In the genomic region with DNA sequence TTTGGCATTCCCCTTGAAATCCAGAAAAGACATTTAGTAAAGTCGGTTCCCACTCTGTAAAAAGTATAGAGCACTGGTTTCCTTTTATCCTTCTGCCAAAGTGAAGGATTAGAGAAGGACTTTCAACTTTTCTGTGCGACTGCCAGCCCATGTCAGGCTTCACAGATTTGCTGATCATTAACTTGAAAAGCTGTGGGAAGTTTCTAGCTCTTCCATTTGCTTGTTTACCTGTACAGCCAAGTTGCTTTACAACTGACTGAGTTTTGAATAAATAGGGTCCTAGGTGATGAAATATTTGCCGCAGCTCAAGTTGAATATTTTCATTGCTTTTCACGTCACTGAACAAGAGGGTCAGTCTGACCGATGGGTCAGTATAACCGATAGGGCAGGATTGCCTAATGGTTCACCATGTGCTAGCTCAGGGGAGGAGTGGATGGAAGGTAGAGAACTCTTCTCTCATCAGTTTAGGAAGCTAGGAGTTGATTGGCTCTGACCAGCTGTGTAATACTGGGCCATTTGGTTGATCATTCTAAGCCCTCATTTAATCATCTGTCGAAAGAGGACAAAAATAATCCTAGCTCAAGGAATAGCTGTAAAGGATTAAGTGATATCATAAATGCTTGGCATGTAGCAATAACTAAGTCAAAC, we compare ENCODE assay signal across 1 cellular context.
A peak's percentile ranks its signal among the peaks of the same experiment; 100 is the strongest.
TF ChIP-seq lines count a peak whose summit lies in the region.

No MANE protein-coding gene starts in this region.

TF ChIP-seq in HepG2, 621 proteins besides CTCF, POLR2A, EP300 and RAD21 (continued from another document and continues in another):
- TF ChIP-seq, protein P1, sequence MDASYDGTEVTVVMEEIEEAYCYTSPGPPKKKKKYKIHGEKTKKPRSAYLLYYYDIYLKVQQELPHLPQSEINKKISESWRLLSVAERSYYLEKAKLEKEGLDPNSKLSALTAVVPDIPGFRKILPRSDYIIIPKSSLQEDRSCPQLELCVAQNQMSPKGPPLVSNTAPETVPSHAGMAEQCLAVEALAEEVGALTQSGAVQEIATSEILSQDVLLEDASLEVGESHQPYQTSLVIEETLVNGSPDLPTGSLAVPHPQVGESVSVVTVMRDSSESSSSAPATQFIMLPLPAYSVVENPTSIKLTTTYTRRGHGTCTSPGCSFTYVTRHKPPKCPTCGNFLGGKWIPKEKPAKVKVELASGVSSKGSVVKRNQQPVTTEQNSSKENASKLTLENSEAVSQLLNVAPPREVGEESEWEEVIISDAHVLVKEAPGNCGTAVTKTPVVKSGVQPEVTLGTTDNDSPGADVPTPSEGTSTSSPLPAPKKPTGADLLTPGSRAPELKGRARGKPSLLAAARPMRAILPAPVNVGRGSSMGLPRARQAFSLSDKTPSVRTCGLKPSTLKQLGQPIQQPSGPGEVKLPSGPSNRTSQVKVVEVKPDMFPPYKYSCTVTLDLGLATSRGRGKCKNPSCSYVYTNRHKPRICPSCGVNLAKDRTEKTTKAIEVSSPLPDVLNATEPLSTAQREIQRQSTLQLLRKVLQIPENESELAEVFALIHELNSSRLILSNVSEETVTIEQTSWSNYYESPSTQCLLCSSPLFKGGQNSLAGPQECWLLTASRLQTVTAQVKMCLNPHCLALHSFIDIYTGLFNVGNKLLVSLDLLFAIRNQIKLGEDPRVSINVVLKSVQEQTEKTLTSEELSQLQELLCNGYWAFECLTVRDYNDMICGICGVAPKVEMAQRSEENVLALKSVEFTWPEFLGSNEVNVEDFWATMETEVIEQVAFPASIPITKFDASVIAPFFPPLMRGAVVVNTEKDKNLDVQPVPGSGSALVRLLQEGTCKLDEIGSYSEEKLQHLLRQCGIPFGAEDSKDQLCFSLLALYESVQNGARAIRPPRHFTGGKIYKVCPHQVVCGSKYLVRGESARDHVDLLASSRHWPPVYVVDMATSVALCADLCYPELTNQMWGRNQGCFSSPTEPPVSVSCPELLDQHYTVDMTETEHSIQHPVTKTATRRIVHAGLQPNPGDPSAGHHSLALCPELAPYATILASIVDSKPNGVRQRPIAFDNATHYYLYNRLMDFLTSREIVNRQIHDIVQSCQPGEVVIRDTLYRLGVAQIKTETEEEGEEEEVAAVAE (CRISPR knock-in tag; IDR thresholded peaks at IDR 0.05; ENCODE audit: borderline replicate concordance) = peak; percentile 75
- no peak for TF ChIP-seq ZNF850 (CRISPR knock-in tag; conservative IDR thresholded peaks at IDR 0.05)
- TF ChIP-seq HDAC1 (CRISPR knock-in tag; IDR thresholded peaks at IDR 0.05) = peak; percentile 89
- TF ChIP-seq STAG1 (CRISPR knock-in tag; IDR thresholded peaks at IDR 0.05) = peak; percentile 12; the same call in 1 of the 2 replicates
- TF ChIP-seq MYNN (CRISPR knock-in tag; IDR thresholded peaks at IDR 0.05; ENCODE audit: low read depth) = no peak
- TF ChIP-seq, protein P2, sequence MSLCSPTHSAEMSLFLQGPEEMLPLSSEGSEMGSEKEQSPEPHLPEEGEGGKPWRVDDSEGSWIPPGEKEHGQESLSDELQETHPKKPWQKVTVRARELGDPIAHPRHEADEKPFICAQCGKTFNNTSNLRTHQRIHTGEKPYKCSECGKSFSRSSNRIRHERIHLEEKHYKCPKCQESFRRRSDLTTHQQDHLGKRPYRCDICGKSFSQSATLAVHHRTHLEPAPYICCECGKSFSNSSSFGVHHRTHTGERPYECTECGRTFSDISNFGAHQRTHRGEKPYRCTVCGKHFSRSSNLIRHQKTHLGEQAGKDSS (CRISPR knock-in tag; IDR thresholded peaks at IDR 0.05; ENCODE audit: borderline replicate concordance, low read depth) = 0 out of 2 replicates have a peak, but pooled peaks have one; percentile 61
- no peak for TF ChIP-seq PHF20 (CRISPR knock-in tag; IDR thresholded peaks at IDR 0.05)
- TF ChIP-seq ZNF362 (CRISPR knock-in tag; IDR thresholded peaks at IDR 0.05; ENCODE audit: borderline replicate concordance) = peak; percentile 44; the same call in 1 of the 2 replicates
- TF ChIP-seq, protein P3, sequence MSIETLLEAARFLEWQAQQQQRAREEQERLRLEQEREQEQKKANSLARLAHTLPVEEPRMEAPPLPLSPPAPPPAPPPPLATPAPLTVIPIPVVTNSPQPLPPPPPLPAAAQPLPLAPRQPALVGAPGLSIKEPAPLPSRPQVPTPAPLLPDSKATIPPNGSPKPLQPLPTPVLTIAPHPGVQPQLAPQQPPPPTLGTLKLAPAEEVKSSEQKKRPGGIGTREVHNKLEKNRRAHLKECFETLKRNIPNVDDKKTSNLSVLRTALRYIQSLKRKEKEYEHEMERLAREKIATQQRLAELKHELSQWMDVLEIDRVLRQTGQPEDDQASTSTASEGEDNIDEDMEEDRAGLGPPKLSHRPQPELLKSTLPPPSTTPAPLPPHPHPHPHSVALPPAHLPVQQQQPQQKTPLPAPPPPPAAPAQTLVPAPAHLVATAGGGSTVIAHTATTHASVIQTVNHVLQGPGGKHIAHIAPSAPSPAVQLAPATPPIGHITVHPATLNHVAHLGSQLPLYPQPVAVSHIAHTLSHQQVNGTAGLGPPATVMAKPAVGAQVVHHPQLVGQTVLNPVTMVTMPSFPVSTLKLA (IDR thresholded peaks at IDR 0.05) = 0 out of 2 replicates have a peak, but pooled peaks have one; percentile 14
- no peak; the same call in 1 of the 2 replicates for TF ChIP-seq SIX4 (CRISPR knock-in tag; IDR thresholded peaks at IDR 0.05)
- TF ChIP-seq HBP1 (CRISPR knock-in tag; IDR thresholded peaks at IDR 0.05; ENCODE audit: low read depth) = no peak
- TF ChIP-seq SIN3A (IDR thresholded peaks at IDR 0.05; ENCODE audit: borderline replicate concordance, low read depth, low read length) = no peak
- no peak for TF ChIP-seq CCAR2 (optimal IDR thresholded peaks at IDR 0.05; ENCODE audit: low read depth, low read length)
- TF ChIP-seq, protein P4, sequence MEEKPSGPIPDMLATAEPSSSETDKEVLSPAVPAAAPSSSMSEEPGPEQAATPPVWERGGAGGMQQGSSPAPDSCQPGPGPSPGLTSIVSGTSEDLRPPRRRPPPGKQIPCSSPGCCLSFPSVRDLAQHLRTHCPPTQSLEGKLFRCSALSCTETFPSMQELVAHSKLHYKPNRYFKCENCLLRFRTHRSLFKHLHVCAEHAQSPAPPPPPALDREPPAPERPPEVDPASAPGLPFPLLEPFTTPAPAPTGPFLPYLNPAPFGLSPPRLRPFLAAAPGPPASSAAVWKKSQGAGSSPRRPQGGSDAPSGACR (CRISPR knock-in tag; IDR thresholded peaks at IDR 0.05) = no peak
- TF ChIP-seq ELF1 (CRISPR knock-in tag; IDR thresholded peaks at IDR 0.05) = peak; percentile 34; the same call in 1 of the 2 replicates
- no peak for TF ChIP-seq TCF12 (IDR thresholded peaks at IDR 0.05)
- TF ChIP-seq TCF12 (CRISPR knock-in tag; IDR thresholded peaks at IDR 0.05) = no peak; the same call in 1 of the 2 replicates
- peak; percentile 3; the same call in 1 of the 2 replicates for TF ChIP-seq ZNF430 (CRISPR knock-in tag; IDR thresholded peaks at IDR 0.05)
- TF ChIP-seq ZNF329 (CRISPR knock-in tag; IDR thresholded peaks at IDR 0.05; ENCODE audit: low read depth) = no peak
- no peak for TF ChIP-seq JUND (CRISPR knock-in tag; IDR thresholded peaks at IDR 0.05)
- TF ChIP-seq, protein P5, sequence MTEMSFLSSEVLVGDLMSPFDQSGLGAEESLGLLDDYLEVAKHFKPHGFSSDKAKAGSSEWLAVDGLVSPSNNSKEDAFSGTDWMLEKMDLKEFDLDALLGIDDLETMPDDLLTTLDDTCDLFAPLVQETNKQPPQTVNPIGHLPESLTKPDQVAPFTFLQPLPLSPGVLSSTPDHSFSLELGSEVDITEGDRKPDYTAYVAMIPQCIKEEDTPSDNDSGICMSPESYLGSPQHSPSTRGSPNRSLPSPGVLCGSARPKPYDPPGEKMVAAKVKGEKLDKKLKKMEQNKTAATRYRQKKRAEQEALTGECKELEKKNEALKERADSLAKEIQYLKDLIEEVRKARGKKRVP (CRISPR knock-in tag; IDR thresholded peaks at IDR 0.05) = peak in 1 of 2 experiments; percentile 97; a peak in 2 of 4 replicates
- TF ChIP-seq ZBTB39 (CRISPR knock-in tag; IDR thresholded peaks at IDR 0.05) = no peak
- TF ChIP-seq ZSCAN29 (CRISPR knock-in tag; conservative IDR thresholded peaks at IDR 0.05) = peak; percentile 75; the same call in 1 of the 2 replicates
- no peak for TF ChIP-seq SNAPC4 (CRISPR knock-in tag; IDR thresholded peaks at IDR 0.05)
- no peak for TF ChIP-seq ZNF563 (CRISPR knock-in tag; IDR thresholded peaks at IDR 0.05)
